8 cellular contexts compared by ENCODE assay signal in the genomic region with DNA sequence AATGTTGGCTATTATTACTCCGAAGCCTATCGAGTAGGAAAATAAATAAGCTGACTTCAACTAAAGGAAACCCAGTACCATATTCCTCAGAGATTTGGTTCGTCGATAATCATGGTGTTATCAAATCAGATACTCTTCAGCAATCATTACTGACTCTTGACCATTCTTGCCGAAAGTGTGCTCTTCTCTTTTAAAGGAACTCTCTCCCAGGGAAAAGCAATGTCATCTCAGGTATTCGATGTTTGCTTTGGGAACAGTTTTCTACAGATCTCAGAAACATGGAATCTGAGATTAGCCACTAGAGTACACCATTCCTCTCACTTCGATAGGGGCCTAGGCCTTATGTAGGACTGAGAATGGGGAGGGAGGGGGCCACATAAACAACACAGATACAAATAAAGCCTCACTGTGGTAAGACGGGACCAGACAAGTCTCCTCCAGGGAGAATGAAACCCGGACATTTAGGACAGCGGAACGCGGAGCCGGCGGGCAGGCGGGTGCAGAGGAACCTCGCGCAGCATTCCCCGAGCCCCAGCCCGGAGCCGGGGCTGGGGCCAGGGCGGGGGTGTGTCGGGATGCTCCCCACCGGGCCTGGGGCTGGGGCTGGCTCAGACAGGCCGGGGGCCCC. TPM values are rescaled to one million over a fixed set of nuclear protein-coding genes. Genes with fewer than 3 reads are reported as not detected.
A peak's percentile ranks its signal among the peaks of the same experiment; 100 is the strongest.
DNase-seq lines count a peak whose midpoint lies in the region; ATAC-seq and TF ChIP-seq lines count a peak whose summit lies in the region.

No MANE protein-coding gene starts in this region.

- H3F3A ChIP-seq in neural progenitor cell (ENCODE audit: low read depth), result peaks cover 51% of the 10 kb centered on the region

- H3K4me3 Mint-ChIP-seq in WTC11 (peak overlapping the region; percentile 99), neural progenitor cell (peak overlapping the region; percentile 99)

- H3K27me3 ChIP-seq in foreskin keratinocyte (no peaks in the 10 kb centered on the region), neural progenitor cell (no peaks in the 10 kb centered on the region)

- H3K4me3 ChIP-seq in neural progenitor cell, result peak overlapping the region; percentile 92

- H3K36me3 Mint-ChIP-seq in WTC11 (peaks cover 3% of the 10 kb centered on the region; the same call in 1 of the 2 replicates), neural progenitor cell (peaks cover 19% of the 10 kb centered on the region)

- H3K27me3 Mint-ChIP-seq in WTC11 (ENCODE audit: low read depth), result no peaks in the 10 kb centered on the region
- peaks cover 5% of the 10 kb centered on the region for H3K27me3 Mint-ChIP-seq in neural progenitor cell (ENCODE audit: insufficient read depth, low read depth)

- H3K27ac ChIP-seq in foreskin keratinocyte (peak overlapping the region; percentile 67), neural progenitor cell (peak overlapping the region; percentile 93)

- H3K9me3 Mint-ChIP-seq in WTC11, result no peaks in the 10 kb centered on the region
- H3K9me3 Mint-ChIP-seq in neural progenitor cell, result no peaks in the 10 kb centered on the region

- no peak for TF ChIP-seq CTCF in WTC11 (IDR thresholded peaks at IDR 0.05)
- TF ChIP-seq CTCF in foreskin keratinocyte (conservative IDR thresholded peaks at IDR 0.05), result peak; percentile 32
- no peak for TF ChIP-seq CTCF in neural progenitor cell (IDR thresholded peaks at IDR 0.05)

- peak; percentile 2 for ATAC-seq in GM19395 (IDR thresholded peaks at IDR 0.05; ENCODE audit: unreplicated experiment)
- ATAC-seq in HG03571 (IDR thresholded peaks at IDR 0.05; ENCODE audit: unreplicated experiment), result peak; percentile 0
- ATAC-seq in WTC11, result peak; percentile 1
- ATAC-seq in foreskin keratinocyte, result peak; percentile 7
- no peak for ATAC-seq in GM18519 (IDR thresholded peaks at IDR 0.05; ENCODE audit: low FRiP score, unreplicated experiment)

- peaks cover 27% of the 10 kb centered on the region for H3K36me3 ChIP-seq in neural progenitor cell

- peak overlapping the region; percentile 80 for H3K9ac ChIP-seq in neural progenitor cell

- POLR2A ChIA-PET in WTC11 (lab: Charles Lee), result interaction anchor here (2.0 kb wide), 1 partner anchor 51 kb away, joined by 10 read pairs; a partner anchor contains a TSS

- H3K4me1 Mint-ChIP-seq in WTC11 (peaks cover 26% of the 10 kb centered on the region), neural progenitor cell (peaks cover 28% of the 10 kb centered on the region)

- H4K20me1 ChIP-seq in neural progenitor cell (ENCODE audit: low read depth), result peaks cover 24% of the 10 kb centered on the region

- peaks cover 16% of the 10 kb centered on the region for H3K4me1 ChIP-seq in foreskin keratinocyte
- peaks cover 26% of the 10 kb centered on the region for H3K4me1 ChIP-seq in neural progenitor cell

- peak overlapping the region; percentile 8 for H2AFZ ChIP-seq in neural progenitor cell (replicated peaks)

- H3K9me3 ChIP-seq in neural progenitor cell (ENCODE audit: low read depth), result no peaks in the 10 kb centered on the region

- CTCF ChIA-PET in WTC11 (lab: Charles Lee), result interaction anchor here (0.7 to 0.9 kb wide), 2 partner anchors 24 to 148 kb away, joined by 3 read pairs; no protein-coding TSS in a partner anchor

- H3K27ac Mint-ChIP-seq in WTC11 (peak overlapping the region; percentile 98), neural progenitor cell (peak overlapping the region; percentile 99)

- peaks cover 86% of the 10 kb centered on the region for H3K79me2 ChIP-seq in neural progenitor cell (ENCODE audit: low read depth)

- peak overlapping the region; percentile 88 for H3K4me2 ChIP-seq in neural progenitor cell

- DNase-seq in COR-L47 (lab: John Stamatoyannopoulos, UW) (peak; percentile 9), WTC11 (ENCODE audit: low spot score) (peak; percentile 60), foreskin keratinocyte (peak in 1 of 2 donors; percentile 53), neural progenitor cell (ENCODE audit: low spot score) (no peak), epidermal melanocyte (ENCODE audit: insufficient read length, low spot score) (no peak)

TF ChIP-seq in WTC11, 78 proteins besides CTCF, POLR2A, EP300 and RAD21:
- TF ChIP-seq MYBL2 (CRISPR knock-in tag; IDR thresholded peaks at IDR 0.05) (no peak), ZNF219 (CRISPR knock-in tag; IDR thresholded peaks at IDR 0.05; ENCODE audit: borderline replicate concordance) (no peak), CREM (CRISPR knock-in tag; IDR thresholded peaks at IDR 0.05) (no peak), ELF4 (CRISPR knock-in tag; IDR thresholded peaks at IDR 0.05; ENCODE audit: low read depth) (no peak), KAT7 (CRISPR knock-in tag; IDR thresholded peaks at IDR 0.05; ENCODE audit: borderline replicate concordance) (no peak), NFYB (CRISPR knock-in tag; conservative IDR thresholded peaks at IDR 0.05; ENCODE audit: low read depth) (no peak), GTF2I (CRISPR knock-in tag; conservative IDR thresholded peaks at IDR 0.05) (no peak), OVOL2 (CRISPR knock-in tag; IDR thresholded peaks at IDR 0.05; ENCODE audit: borderline replicate concordance) (no peak), TP53 (CRISPR knock-in tag; IDR thresholded peaks at IDR 0.05) (no peak), TCF7 (CRISPR knock-in tag; IDR thresholded peaks at IDR 0.05; ENCODE audit: low read depth) (no peak), ZNF121 (CRISPR knock-in tag; IDR thresholded peaks at IDR 0.05) (no peak), ZNF671 (CRISPR knock-in tag; IDR thresholded peaks at IDR 0.05) (no peak), RORB (CRISPR knock-in tag; IDR thresholded peaks at IDR 0.05) (no peak)
- TF ChIP-seq, protein P1, sequence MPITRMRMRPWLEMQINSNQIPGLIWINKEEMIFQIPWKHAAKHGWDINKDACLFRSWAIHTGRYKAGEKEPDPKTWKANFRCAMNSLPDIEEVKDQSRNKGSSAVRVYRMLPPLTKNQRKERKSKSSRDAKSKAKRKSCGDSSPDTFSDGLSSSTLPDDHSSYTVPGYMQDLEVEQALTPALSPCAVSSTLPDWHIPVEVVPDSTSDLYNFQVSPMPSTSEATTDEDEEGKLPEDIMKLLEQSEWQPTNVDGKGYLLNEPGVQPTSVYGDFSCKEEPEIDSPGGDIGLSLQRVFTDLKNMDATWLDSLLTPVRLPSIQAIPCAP (CRISPR knock-in tag; IDR thresholded peaks at IDR 0.05), result no peak
- TF ChIP-seq, protein P2, sequence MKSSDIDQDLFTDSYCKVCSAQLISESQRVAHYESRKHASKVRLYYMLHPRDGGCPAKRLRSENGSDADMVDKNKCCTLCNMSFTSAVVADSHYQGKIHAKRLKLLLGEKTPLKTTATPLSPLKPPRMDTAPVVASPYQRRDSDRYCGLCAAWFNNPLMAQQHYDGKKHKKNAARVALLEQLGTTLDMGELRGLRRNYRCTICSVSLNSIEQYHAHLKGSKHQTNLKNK (CRISPR knock-in tag; IDR thresholded peaks at IDR 0.05), result no peak
- TF ChIP-seq, protein P3, sequence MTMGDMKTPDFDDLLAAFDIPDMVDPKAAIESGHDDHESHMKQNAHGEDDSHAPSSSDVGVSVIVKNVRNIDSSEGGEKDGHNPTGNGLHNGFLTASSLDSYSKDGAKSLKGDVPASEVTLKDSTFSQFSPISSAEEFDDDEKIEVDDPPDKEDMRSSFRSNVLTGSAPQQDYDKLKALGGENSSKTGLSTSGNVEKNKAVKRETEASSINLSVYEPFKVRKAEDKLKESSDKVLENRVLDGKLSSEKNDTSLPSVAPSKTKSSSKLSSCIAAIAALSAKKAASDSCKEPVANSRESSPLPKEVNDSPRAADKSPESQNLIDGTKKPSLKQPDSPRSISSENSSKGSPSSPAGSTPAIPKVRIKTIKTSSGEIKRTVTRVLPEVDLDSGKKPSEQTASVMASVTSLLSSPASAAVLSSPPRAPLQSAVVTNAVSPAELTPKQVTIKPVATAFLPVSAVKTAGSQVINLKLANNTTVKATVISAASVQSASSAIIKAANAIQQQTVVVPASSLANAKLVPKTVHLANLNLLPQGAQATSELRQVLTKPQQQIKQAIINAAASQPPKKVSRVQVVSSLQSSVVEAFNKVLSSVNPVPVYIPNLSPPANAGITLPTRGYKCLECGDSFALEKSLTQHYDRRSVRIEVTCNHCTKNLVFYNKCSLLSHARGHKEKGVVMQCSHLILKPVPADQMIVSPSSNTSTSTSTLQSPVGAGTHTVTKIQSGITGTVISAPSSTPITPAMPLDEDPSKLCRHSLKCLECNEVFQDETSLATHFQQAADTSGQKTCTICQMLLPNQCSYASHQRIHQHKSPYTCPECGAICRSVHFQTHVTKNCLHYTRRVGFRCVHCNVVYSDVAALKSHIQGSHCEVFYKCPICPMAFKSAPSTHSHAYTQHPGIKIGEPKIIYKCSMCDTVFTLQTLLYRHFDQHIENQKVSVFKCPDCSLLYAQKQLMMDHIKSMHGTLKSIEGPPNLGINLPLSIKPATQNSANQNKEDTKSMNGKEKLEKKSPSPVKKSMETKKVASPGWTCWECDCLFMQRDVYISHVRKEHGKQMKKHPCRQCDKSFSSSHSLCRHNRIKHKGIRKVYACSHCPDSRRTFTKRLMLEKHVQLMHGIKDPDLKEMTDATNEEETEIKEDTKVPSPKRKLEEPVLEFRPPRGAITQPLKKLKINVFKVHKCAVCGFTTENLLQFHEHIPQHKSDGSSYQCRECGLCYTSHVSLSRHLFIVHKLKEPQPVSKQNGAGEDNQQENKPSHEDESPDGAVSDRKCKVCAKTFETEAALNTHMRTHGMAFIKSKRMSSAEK (CRISPR knock-in tag; IDR thresholded peaks at IDR 0.05; ENCODE audit: borderline replicate concordance), result no peak
TF ChIP-seq in WTC11: peak in this region for 0.

RNA-seq across cellular contexts. Expression of a gene that starts 0.6 kb away (rescaled TPM):
- 35.5 to 40.4 TPM (median 39.9 TPM) in 3 replicates for total RNA-seq in WTC11 (2021)
- total RNA-seq in foreskin keratinocyte, result 21.7 and 22.3 TPM in 2 replicates
- polyA plus RNA-seq in foreskin keratinocyte, result 4.0 and 5.4 TPM in 2 replicates
- 34.5 and 56.5 TPM in 2 replicates for total RNA-seq in neural progenitor cell (ENCODE audit: low replicate concordance)

RNA-seq across cellular contexts. Expression of a gene that starts 4.2 kb away (rescaled TPM):
- total RNA-seq in WTC11 (2021) (657 to 684 TPM (median 668 TPM) in 3 replicates), foreskin keratinocyte (868 and 948 TPM in 2 replicates), neural progenitor cell (ENCODE audit: low replicate concordance) (1,004 and 1,067 TPM in 2 replicates)
- 1,114 and 1,268 TPM in 2 replicates for polyA plus RNA-seq in foreskin keratinocyte

RNA-seq across cellular contexts. Expression of a gene that starts 51.6 kb away (rescaled TPM):
- total RNA-seq in WTC11 (2021), result 21.2 to 25.5 TPM (median 24.4 TPM) in 3 replicates
- total RNA-seq in foreskin keratinocyte, result 34.4 and 41.2 TPM in 2 replicates
- 36.4 and 37.0 TPM in 2 replicates for polyA plus RNA-seq in foreskin keratinocyte
- 58.4 and 96.7 TPM in 2 replicates for total RNA-seq in neural progenitor cell (ENCODE audit: low replicate concordance)

Comparison
In these comparisons a context has a peak if more than half of its experiments do, and no peak if none do; other contexts are left out.
1. DNase-seq: peak in COR-L47 (single experiment) and WTC11 (single experiment); none in neural progenitor cell (single experiment) and epidermal melanocyte (single experiment).